Comparison of ENCODE assay signal across 23 cellular contexts in the genomic region with DNA sequence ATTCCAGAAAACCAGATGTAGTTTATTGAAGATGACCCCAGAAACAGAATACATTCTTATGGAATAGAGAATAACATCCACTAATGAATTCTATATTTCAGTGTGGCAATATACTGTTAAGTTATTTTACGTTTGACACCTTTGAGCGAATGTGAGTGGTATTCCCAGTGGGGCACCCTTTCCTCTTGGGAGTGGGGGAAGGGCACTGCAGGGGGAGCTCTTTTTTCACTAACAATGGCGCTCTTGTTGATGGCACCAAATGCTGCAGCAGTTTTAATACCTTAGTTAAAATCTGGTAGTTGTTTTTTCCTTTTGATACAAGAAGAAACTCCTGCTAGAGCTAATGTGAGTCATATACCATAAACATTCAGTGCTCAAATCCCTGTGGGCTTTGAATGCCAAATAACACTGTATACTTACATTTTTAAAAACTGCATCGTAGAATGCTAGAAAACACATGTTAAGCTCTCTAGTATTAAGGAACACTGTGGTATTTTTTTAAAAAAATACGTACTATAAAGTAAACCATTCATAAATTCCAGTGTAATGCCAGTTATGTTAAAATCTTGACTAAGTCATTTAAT.
"Had no signal": no experiment of that assay in that cellular context is flagged by ENCODE, and none has a peak within 500 bp of the region (broad histone marks: within the 10 kb centered on the region; RNA-seq: fewer than 3 reads in every experiment).

No MANE protein-coding gene starts in this region.

- H3K9me3 ChIP-seq: colonic mucosa, thyroid gland had no signal

- H3K36me3 Mint-ChIP-seq: activated naive CD8-positive, alpha-beta T cell had no signal

- H3K9me3 Mint-ChIP-seq: activated T-helper 2 cell treated with anti-CD3 and anti-CD28 coated beads, Interferon-gamma antibody, Interleukin-2, Interleukin-4, amounts not matched to agents 10 μg/mL and 5 μg/mL and 100 μg/mL, durations not matched to agents 14 hours and 24 hours and 36 hours; stimulated activated naive CD8-positive, alpha-beta T cell treated with anti-CD3 and anti-CD28 coated beads, Interleukin-15, Interleukin-2, amounts not matched to agents 100 ng/mL and 50 ng/mL, for 24 hours had no signal

- H3K4me1 ChIP-seq: colonic mucosa, foreskin keratinocyte, left ventricle myocardium inferior, thyroid gland had no signal

- DNase-seq: activated B cell treated with CpG ODN at 0.5 μM for 24 hours; activated CD4-positive, alpha-beta T cell treated with anti-CD3 and anti-CD28 coated beads for 36 hours; activated CD4-positive, alpha-beta T cell treated with anti-CD3 and anti-CD28 coated beads, Interleukin-2, amount 50 U/mL, for 4 hours; activated CD8-positive, alpha-beta memory T cell treated with anti-CD3 and anti-CD28 coated beads for 24 hours; activated CD8-positive, alpha-beta memory T cell treated with anti-CD3 and anti-CD28 coated beads, Interleukin-2, amount 50 U/mL, for 4 hours; activated naive CD4-positive, alpha-beta T cell; activated T-cell treated with anti-CD3 and anti-CD28 coated beads, Interleukin-2, amount 50 U/mL, for 4 hours; amygdala; colonic mucosa; foreskin keratinocyte; left ventricle myocardium inferior; midbrain; natural killer cell; retina; stimulated activated CD4-positive, alpha-beta T cell treated with anti-CD3 and anti-CD28 coated beads, Interleukin-12 subunit alpha, Interleukin-12 subunit beta, amount 100 ng/mL, for 4 hours; stimulated activated CD4-positive, alpha-beta T cell treated with anti-CD3 and anti-CD28 coated beads, Interleukin-4, amount 100 ng/mL, for 4 hours; substantia nigra; thyroid gland had no signal

- H3K27ac Mint-ChIP-seq: activated B cell treated with CpG ODN at 0.5 μM for 24 hours; activated CD4-positive, alpha-beta T cell treated with anti-CD3 and anti-CD28 coated beads for 36 hours; activated naive CD8-positive, alpha-beta T cell; activated T-helper 2 cell treated with anti-CD3 and anti-CD28 coated beads, Interferon-gamma antibody, Interleukin-2, Interleukin-4, amounts not matched to agents 10 μg/mL and 5 μg/mL and 100 μg/mL, durations not matched to agents 14 hours and 24 hours and 36 hours; natural killer cell; progenitor cell of endocrine pancreas; stimulated activated naive CD8-positive, alpha-beta T cell treated with anti-CD3 and anti-CD28 coated beads, Interleukin-15, Interleukin-2, amounts not matched to agents 100 ng/mL and 50 ng/mL, for 24 hours had no signal

- H3K4me3 ChIP-seq: colonic mucosa, left ventricle myocardium inferior, thyroid gland had no signal

- H3K27me3 ChIP-seq: colonic mucosa, foreskin keratinocyte, thyroid gland had no signal

- H3K27me3 Mint-ChIP-seq: activated naive CD8-positive, alpha-beta T cell; progenitor cell of endocrine pancreas had no signal

- H3K36me3 ChIP-seq: colonic mucosa, left ventricle myocardium inferior, thyroid gland had no signal

- H3K4me3 Mint-ChIP-seq: activated B cell treated with CpG ODN at 0.5 μM for 24 hours; activated CD4-positive, alpha-beta T cell treated with anti-CD3 and anti-CD28 coated beads for 36 hours; activated naive CD8-positive, alpha-beta T cell; activated T-cell treated with anti-CD3 and anti-CD28 coated beads, Interleukin-2, amount 50 U/mL, for 4 hours; natural killer cell; stimulated activated naive CD8-positive, alpha-beta T cell treated with anti-CD3 and anti-CD28 coated beads, Interleukin-15, Interleukin-2, amounts not matched to agents 100 ng/mL and 50 ng/mL, for 24 hours had no signal

- H3K4me1 Mint-ChIP-seq: activated B cell treated with CpG ODN at 0.5 μM for 24 hours; activated CD4-positive, alpha-beta T cell treated with anti-CD3 and anti-CD28 coated beads for 36 hours; natural killer cell had no signal

- H3K27ac ChIP-seq: colonic mucosa, epithelial cell of prostate, foreskin keratinocyte, left ventricle myocardium inferior, thyroid gland had no signal
